Comparison of ENCODE assay signal across 21 cellular contexts in the genomic region with DNA sequence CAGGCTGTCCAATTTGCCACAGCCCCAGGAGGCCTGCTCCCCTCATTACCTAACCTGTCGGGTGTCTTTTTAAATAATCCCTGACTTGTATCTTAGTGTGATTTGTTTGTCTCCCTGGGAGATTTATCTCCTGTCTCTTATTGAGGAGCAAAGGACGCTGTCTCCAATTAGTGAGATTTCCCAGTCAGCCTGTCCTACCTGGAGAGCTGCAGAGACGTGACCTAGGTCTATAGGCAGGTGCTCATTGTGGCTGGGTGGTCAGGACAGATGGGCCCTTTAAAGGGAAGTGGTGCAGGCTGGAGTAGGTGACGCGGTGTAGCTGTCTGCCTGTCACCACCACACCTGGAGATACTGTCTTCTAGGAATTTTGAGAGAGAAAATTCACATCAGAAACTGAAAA.
"Had no signal": no experiment of that assay in that cellular context is flagged by ENCODE, and none has a peak within 500 bp of the region (broad histone marks: within the 10 kb centered on the region; RNA-seq: fewer than 3 reads in every experiment).

No MANE protein-coding gene starts in this region.

- ATAC-seq: activated CD4-positive, alpha-beta T cell treated with anti-CD3 and anti-CD28 coated beads for 36 hours; activated naive CD8-positive, alpha-beta T cell treated with anti-CD3 and anti-CD28 coated beads, Interleukin-2, amount 50 U/mL, for 24 hours; activated T-cell treated with anti-CD3 and anti-CD28 coated beads, Interleukin-2, amount 50 U/mL, for 72 hours; body of pancreas; heart left ventricle; left colon; right lobe of liver; stimulated activated memory B cell treated with anti-CD40 and anti-IgM and Interleukin-4, amounts not matched to agents 10 μg/mL and 1 μg/mL and 100 μg/mL, for 72 hours had no signal

- DNase-seq: activated B cell treated with CpG ODN at 0.5 μM for 24 hours; activated CD4-positive, alpha-beta T cell treated with anti-CD3 and anti-CD28 coated beads for 36 hours; activated CD4-positive, alpha-beta T cell treated with anti-CD3 and anti-CD28 coated beads, Interleukin-2, amount 50 U/mL, for 4 hours; activated effector memory CD4-positive, alpha-beta T cell treated with Interleukin-2 at 50 U/mL for 16 hours; activated naive CD4-positive, alpha-beta T cell treated with anti-CD3 and anti-CD28 coated beads for 36 hours; activated naive CD8-positive, alpha-beta T cell treated with anti-CD3 and anti-CD28 coated beads, Interleukin-2, amount 50 U/mL, for 24 hours; activated T-cell treated with anti-CD3 and anti-CD28 coated beads, Interleukin-2, amount 50 U/mL, for 72 hours; anterior cingulate cortex; body of pancreas; cortex of kidney; heart left ventricle; islet precursor cell; left colon; occipital lobe; right lobe of liver; stimulated activated CD4-positive, alpha-beta T cell treated with anti-CD3 and anti-CD28 coated beads, Interleukin-15, amount 100 ng/mL, for 24 hours; transverse colon had no signal

- H3K36me3 ChIP-seq: cardiac muscle cell, heart left ventricle, right lobe of liver, transverse colon had no signal

- H3K27ac ChIP-seq: body of pancreas, cardiac muscle cell, epithelial cell of prostate, heart left ventricle, right lobe of liver, skin epidermis, transverse colon had no signal

- H3K27me3 ChIP-seq: body of pancreas, cardiac muscle cell, right lobe of liver had no signal

- H3K4me3 ChIP-seq: body of pancreas, cardiac muscle cell, heart left ventricle, right lobe of liver, skin epidermis, transverse colon had no signal

- H3K9me3 ChIP-seq: body of pancreas, heart left ventricle, right lobe of liver, transverse colon had no signal
